8 cellular contexts compared by ENCODE assay signal in genomic region chr20:5448449-5449118, GRCh38.
A peak's percentile ranks its signal among the peaks of the same experiment; 100 is the strongest.
DNase-seq lines count a peak whose midpoint lies in the region; ATAC-seq, FAIRE-seq and TF ChIP-seq lines count a peak whose summit lies in the region.

No MANE protein-coding gene starts in this region.

- no peaks in the 10 kb centered on the region for H3K4me1 ChIP-seq in HepG2 (ENCODE audit: insufficient read depth, low read length)

- in situ Hi-C loops in HepG2 (cut with HindIII; ENCODE audit: extremely low pct_ligation_motif_present, low pct_unique_long_range_greater_than_20kb) = loop anchor here (5.0 kb wide), 1 partner anchor 241 kb away; no protein-coding TSS in a partner anchor

- no peak overlapping the region for H3K9ac ChIP-seq in HepG2 (ENCODE audit: insufficient read depth, low read depth, low read length)

- TF ChIP-seq EP300 in HepG2 (IDR thresholded peaks at IDR 0.05; ENCODE audit: low read depth in 2 of 2, low read length in 2 of 2) (no peak), HepG2 (CRISPR knock-in tag; IDR thresholded peaks at IDR 0.05; ENCODE audit: borderline replicate concordance) (no peak)

- no peaks in the 10 kb centered on the region for H3K9me3 ChIP-seq in WERI-Rb-1 (ENCODE audit: severe bottlenecking)
- H3K9me3 ChIP-seq in HepG2 (ENCODE audit: low read length) = no peaks in the 10 kb centered on the region

- no TSS peak for BruUV-seq in HepG2 (replicated peaks; lab: Mats Ljungman, UMichigan)

- H3K4me2 ChIP-seq in HepG2 (ENCODE audit: low read depth, low read length) = no peak overlapping the region

- FAIRE-seq in HepG2 (lab: Jason Lieb, UNC) = peak; percentile 87

- no peak overlapping the region for H2AFZ ChIP-seq in HepG2 (ENCODE audit: low read length)

- DNase-seq in NOMO-1 (lab: John Stamatoyannopoulos, UW; ENCODE audit: unreplicated experiment in 2 of 2) = peak; percentile 5 to 33
- no peak for DNase-seq in NOMO-1 treated with dmso at 0.1 percent for 144 hours (lab: John Stamatoyannopoulos, UW; ENCODE audit: unreplicated experiment)
- peak; percentile 63 for DNase-seq in NAMALWA (ENCODE audit: low spot score)
- DNase-seq in WERI-Rb-1 = peak; percentile 61
- DNase-seq in central memory CD4-positive, alpha-beta T cell = peak; percentile 9
- peak; percentile 57 for DNase-seq in HepG2 (ENCODE audit: low spot score)
- DNase-seq in stimulated activated CD8-positive, alpha-beta memory T cell treated with anti-CD3 and anti-CD28 coated beads, Interleukin-15, amount 100 ng/mL, for 24 hours (ENCODE audit: low read depth) = peak; percentile 22

- TF ChIP-seq CTCF in WERI-Rb-1 (IDR thresholded peaks at IDR 0.05; ENCODE audit: low read depth, low read length) (peak; percentile 78), HepG2 (CRISPR knock-in tag; IDR thresholded peaks at IDR 0.05) (peak; percentile 86)

- H3K27me3 ChIP-seq in WERI-Rb-1 (ENCODE audit: insufficient read depth, low read depth, severe bottlenecking) (peaks cover 9% of the 10 kb centered on the region), HepG2 (ENCODE audit: control insufficient read depth in 1 of 2, insufficient read depth in 2 of 2, low read length in 2 of 2) (peaks cover 0 to 8% of the 10 kb centered on the region in 2 experiments; a peak in 1 of 5 replicates)

- peak; percentile 84 for ATAC-seq in HepG2
- ATAC-seq in GM21423 (IDR thresholded peaks at IDR 0.05; ENCODE audit: unreplicated experiment) = no peak

- H4K20me1 ChIP-seq in HepG2 (ENCODE audit: insufficient read depth, low read length) = no peaks in the 10 kb centered on the region

- peak; percentile 66 for TF ChIP-seq RAD21 in HepG2 (CRISPR knock-in tag; IDR thresholded peaks at IDR 0.05)

- CTCF ChIA-PET in HepG2 (lab: Yijun Ruan, JAX; ENCODE audit: low intra/inter-chr PET ratio, low total read pairs) = interaction anchor here (1.4 to 2.4 kb wide), 3 partner anchors 46 to 841 kb away, joined by 4 to 20 read pairs (median 10); no protein-coding TSS in a partner anchor

- H3K4me3 ChIP-seq in WERI-Rb-1 (ENCODE audit: low read depth, low read length) (no peak overlapping the region), HepG2 (replicated peaks in 1 of 3; ENCODE audit: insufficient read depth in 1 of 3, low read depth in 2 of 3, low read length in 3 of 3) (no peak overlapping the region)

- 11% methylated on average over 10 of the region's 10 CpGs for WGBS in HepG2 (ENCODE audit: low lambda C conversion rate)

- no peaks in the 10 kb centered on the region for H3K79me2 ChIP-seq in HepG2 (ENCODE audit: insufficient read depth, low read length)

- H3K36me3 ChIP-seq in WERI-Rb-1 (no peaks in the 10 kb centered on the region), HepG2 (replicated peaks in 1 of 2; ENCODE audit: control insufficient read depth in 1 of 2, insufficient read depth in 2 of 2, low read length in 2 of 2) (no peaks in the 10 kb centered on the region)

- POLR2A ChIA-PET in HepG2 (lab: Yijun Ruan, JAX) = no interaction called here

- no peak overlapping the region for H3K27ac ChIP-seq in WERI-Rb-1
- no peak overlapping the region for H3K27ac ChIP-seq in HepG2 (ENCODE audit: extremely low read length, insufficient read depth, low read length)

- no peak for TF ChIP-seq POLR2A in HepG2 (IDR thresholded peaks at IDR 0.05; ENCODE audit: insufficient read depth in 1 of 2, low read depth in 2 of 2, low read length in 2 of 2)

- intact Hi-C loops in HepG2 (cut with micrococcal nuclease; ENCODE audit: unreplicated experiment) = loop anchor here (1.0 kb wide), 2 partner anchors 45 to 243 kb away; no protein-coding TSS in a partner anchor

TF ChIP-seq in HepG2, 621 proteins besides CTCF, POLR2A, EP300 and RAD21 (continues in another document):
- TF ChIP-seq AGO1 (IDR thresholded peaks at IDR 0.05; ENCODE audit: low read depth, low read length, poor library complexity, severe bottlenecking) = no peak
- TF ChIP-seq HNF1B (CRISPR knock-in tag; IDR thresholded peaks at IDR 0.05) = peak; percentile 20; the same call in 1 of the 2 replicates
- TF ChIP-seq MIER2 (CRISPR knock-in tag; IDR thresholded peaks at IDR 0.05) = 0 out of 2 replicates have a peak, but pooled peaks have one; percentile 41
- no peak for TF ChIP-seq ZHX1 (CRISPR knock-in tag; IDR thresholded peaks at IDR 0.05; ENCODE audit: low read depth)
- TF ChIP-seq TFDP2 (CRISPR knock-in tag; IDR thresholded peaks at IDR 0.05) = peak; percentile 19; the same call in 1 of the 2 replicates
- no peak for TF ChIP-seq ZNF607 (CRISPR knock-in tag; IDR thresholded peaks at IDR 0.05; ENCODE audit: borderline replicate concordance)
- TF ChIP-seq PHF20 (CRISPR knock-in tag; IDR thresholded peaks at IDR 0.05) = no peak
- TF ChIP-seq RXRB (CRISPR knock-in tag; IDR thresholded peaks at IDR 0.05; ENCODE audit: borderline replicate concordance) = 0 out of 2 replicates have a peak, but pooled peaks have one; percentile 15
- no peak for TF ChIP-seq TEAD2 (CRISPR knock-in tag; IDR thresholded peaks at IDR 0.05)
- 0 out of 2 replicates have a peak, but pooled peaks have one; percentile 45 for TF ChIP-seq MIXL1 (CRISPR knock-in tag; IDR thresholded peaks at IDR 0.05)
- no peak for TF ChIP-seq FOXA3 (CRISPR knock-in tag; IDR thresholded peaks at IDR 0.05)
- TF ChIP-seq ZFP36L1 (CRISPR knock-in tag; IDR thresholded peaks at IDR 0.05) = no peak
- TF ChIP-seq MBD4 (IDR thresholded peaks at IDR 0.05; ENCODE audit: borderline replicate concordance, low read length) = no peak
- TF ChIP-seq HOXD1 (CRISPR knock-in tag; IDR thresholded peaks at IDR 0.05) = no peak
- TF ChIP-seq JUNB (CRISPR knock-in tag; IDR thresholded peaks at IDR 0.05; ENCODE audit: borderline replicate concordance) = no peak
- TF ChIP-seq ZNF770 (CRISPR knock-in tag; IDR thresholded peaks at IDR 0.05) = no peak
- no peak for TF ChIP-seq ZNF576 (CRISPR knock-in tag; IDR thresholded peaks at IDR 0.05)
- no peak for TF ChIP-seq MEIS2 (CRISPR knock-in tag; IDR thresholded peaks at IDR 0.05)
- TF ChIP-seq SIN3A (IDR thresholded peaks at IDR 0.05; ENCODE audit: borderline replicate concordance, low read depth, low read length) = no peak
